Comparison of ENCODE assay signal across 18 cellular contexts in genomic region chr7:3446786-3447185, GRCh38.
"Had no signal": no experiment of that assay in that cellular context is flagged by ENCODE, and none has a peak within 500 bp of the region (broad histone marks: within the 10 kb centered on the region; RNA-seq: fewer than 3 reads in every experiment).

No MANE protein-coding gene starts in this region.

- H3K27me3 ChIP-seq: hepatocyte, neutrophil, stomach, transverse colon had no signal

- H3K79me2 ChIP-seq: hepatocyte had no signal

- H3K4me2 ChIP-seq: hepatocyte had no signal

- H2AFZ ChIP-seq: hepatocyte had no signal

- H3K27ac ChIP-seq: coronary artery, hepatocyte, neutrophil, skin epidermis, stomach, thoracic aorta, transverse colon had no signal

- H3K36me3 ChIP-seq: neutrophil, stomach, thoracic aorta, transverse colon had no signal

- H3K4me3 ChIP-seq: coronary artery, hepatocyte, skin epidermis, stomach, thoracic aorta, transverse colon had no signal

- DNase-seq: effector CD4-positive, alpha-beta T cell; endodermal cell; erythroblast; foreskin melanocyte; head of caudate nucleus; naive thymus-derived CD8-positive, alpha-beta T cell; posterior cingulate gyrus; stimulated activated CD4-positive, alpha-beta T cell treated with anti-CD3 and anti-CD28 coated beads, Interleukin-12 subunit alpha, Interleukin-12 subunit beta, amount 100 ng/mL, for 4 hours; stimulated activated naive CD4-positive, alpha-beta T cell; stomach; substantia nigra; transverse colon had no signal

- ATAC-seq: naive thymus-derived CD8-positive, alpha-beta T cell; sciatic nerve had no signal

- H3K9me3 ChIP-seq: neutrophil had no signal

- H3K4me1 ChIP-seq: stomach, transverse colon had no signal
